Comparison of ENCODE assay signal across 8 cellular contexts in genomic region chr19:36378625-36379509, GRCh38. TPM values are rescaled to one million over a fixed set of nuclear protein-coding genes. Genes with fewer than 3 reads are reported as not detected.
DNase-seq lines count a peak whose midpoint lies in the region; ATAC-seq, FAIRE-seq and TF ChIP-seq lines count a peak whose summit lies in the region.

TSS of gene ZFP14 (minus strand) at chr19:36379201. CDS start at chr19:36367892, 11,309 bp downstream.

- peak within 1 kb of the TSS; percentile 92 for H2AFZ ChIP-seq in astrocyte (ENCODE audit: low read depth, low read length)

- H3K27me3 ChIP-seq in astrocyte (ENCODE audit: insufficient read depth, low read length) (no peaks in the 10 kb centered on the region), vagina (no peaks in the 10 kb centered on the region)

- DNase-seq in GM13977 (ENCODE audit: low spot score) (peak; percentile 99), NCI-H1694 (lab: John Stamatoyannopoulos, UW) (peak; percentile 79), T-helper 2 cell (peak; percentile 88 to 97 (median 92)), astrocyte (ENCODE audit: low read depth) (peak; percentile 87), hepatic stellate cell (ENCODE audit: low spot score) (peak; percentile 98), putamen (ENCODE audit: low spot score) (peak; percentile 95), vagina (ENCODE audit: extremely low spot score in 2 of 2) (peak in 1 of 2 donors; percentile 96)

- H3K27me3 Mint-ChIP-seq in astrocyte (ENCODE audit: low read depth, unreplicated experiment): no peaks in the 10 kb centered on the region

- H3K9ac ChIP-seq in astrocyte (ENCODE audit: low read length): peak within 1 kb of the TSS; percentile 82

- H3K9me3 ChIP-seq in astrocyte (ENCODE audit: insufficient read depth, low read depth, low read length) (peaks cover 2% of the 10 kb centered on the region), vagina (no peaks in the 10 kb centered on the region)

- H3K36me3 ChIP-seq in astrocyte (ENCODE audit: insufficient read depth, low read length) (no peaks in the 10 kb centered on the region), vagina (no peaks in the 10 kb centered on the region)

- no peaks in the 10 kb centered on the region for H3K36me3 Mint-ChIP-seq in astrocyte (ENCODE audit: low read depth, unreplicated experiment)

- peak in 1 of 2 donors; percentile 32 for TF ChIP-seq POLR2A in vagina (IDR thresholded peaks at IDR 0.05)

- peak; percentile 97 for ATAC-seq in HG02870 (IDR thresholded peaks at IDR 0.05; ENCODE audit: unreplicated experiment)

- peaks cover 9% of the 10 kb centered on the region for H3K4me1 ChIP-seq in astrocyte (ENCODE audit: insufficient read depth, low read length)
- peaks cover 18% of the 10 kb centered on the region for H3K4me1 ChIP-seq in vagina

- H3K9me3 Mint-ChIP-seq in astrocyte (ENCODE audit: unreplicated experiment): no peaks in the 10 kb centered on the region

- peak within 1 kb of the TSS; percentile 85 for H3K4me3 Mint-ChIP-seq in astrocyte (ENCODE audit: unreplicated experiment)

- FAIRE-seq in astrocyte (lab: Jason Lieb, UNC): no peak

- no peaks in the 10 kb centered on the region for H4K20me1 ChIP-seq in astrocyte (ENCODE audit: insufficient read depth, low read length)

- peak within 1 kb of the TSS; percentile 97 for H3K4me2 ChIP-seq in astrocyte (ENCODE audit: low read length)

- H3K27ac ChIP-seq in astrocyte (ENCODE audit: low read depth, low read length) (peak within 1 kb of the TSS; percentile 66), vagina (peak within 1 kb of the TSS; percentile 74)

- peak within 1 kb of the TSS; percentile 95 for H3K4me3 ChIP-seq in astrocyte (ENCODE audit: insufficient read depth, low read depth, low read length)
- peak within 1 kb of the TSS; percentile 74 to 78 for H3K4me3 ChIP-seq in vagina

- intact Hi-C loops in vagina (cut with DNase I): loop anchor here (2.0 kb wide), 1 partner anchor 40 kb away; the partner anchor contains the start of gene ZFP82

- no peaks in the 10 kb centered on the region for H3K79me2 ChIP-seq in astrocyte (ENCODE audit: insufficient read depth, low read length)

- peak within 1 kb of the TSS; percentile 88 for H3K27ac Mint-ChIP-seq in astrocyte (ENCODE audit: unreplicated experiment)

- TF ChIP-seq CTCF in GM13977 (IDR thresholded peaks at IDR 0.05; ENCODE audit: extremely low read depth, insufficient read depth, missing control alignments): peak; percentile 50
- peak; percentile 14 for TF ChIP-seq CTCF in astrocyte (IDR thresholded peaks at IDR 0.05; ENCODE audit: insufficient read depth, low read depth, low read length)
- TF ChIP-seq CTCF in vagina (IDR thresholded peaks at IDR 0.05): peak in 1 of 3 experiments; percentile 6

- peaks cover 4% of the 10 kb centered on the region for H3K4me1 Mint-ChIP-seq in astrocyte (ENCODE audit: low read depth, unreplicated experiment)

- in situ Hi-C loops in GM13977 (cut with MboI; ENCODE audit: low pct_unique_long_range_greater_than_20kb, low sequenced_read_pairs, unreplicated experiment): no loop called here

RNA-seq across cellular contexts. Expression of gene ZFP14, which starts in this region (rescaled TPM):
- total RNA-seq in astrocyte (3.2 and 3.4 TPM in 2 replicates), vagina (4.2 TPM)
